Comparison of ENCODE assay signal across 19 cellular contexts in genomic region chr20:19770375-19770774, GRCh38. TPM values are rescaled to one million over a fixed set of nuclear protein-coding genes. Genes with fewer than 3 reads are reported as not detected.
DNase-seq lines count a peak whose midpoint lies in the region; ATAC-seq and TF ChIP-seq lines count a peak whose summit lies in the region.
"Had no signal": no experiment of that assay in that cellular context is flagged by ENCODE, and none has a peak within 500 bp of the region (broad histone marks: within the 10 kb centered on the region; RNA-seq: fewer than 3 reads in every experiment).

No MANE protein-coding gene starts in this region.

- H3K4me2 ChIP-seq in mesendoderm (ENCODE audit: low read length) = no peak overlapping the region

- no peak overlapping the region for H2BK120ac ChIP-seq in mesendoderm (ENCODE audit: low read depth, low read length)

- no peak overlapping the region for H3K23ac ChIP-seq in mesendoderm (ENCODE audit: low read length)

- WGBS in mesendoderm (ENCODE audit: extremely low coverage, insufficient coverage, low lambda C conversion rate) = no CpG with 5 or more reads among the region's 6 CpGs
- whole genome bisulfite sequencing in right cardiac atrium = 74% methylated on average over 6 of the region's 6 CpGs

- no peak overlapping the region for H2AK5ac ChIP-seq in mesendoderm (ENCODE audit: low read length)

- H3K9me3 Mint-ChIP-seq in endothelial cell (ENCODE audit: unreplicated experiment) (no peaks in the 10 kb centered on the region), type B pancreatic cell (peaks cover 4% of the 10 kb centered on the region), HFFc6 (no peaks in the 10 kb centered on the region)

- H3K4me1 ChIP-seq in mesendoderm (ENCODE audit: control insufficient read depth, low read depth, low read length) (peaks cover 7% of the 10 kb centered on the region), right cardiac atrium (ENCODE audit: control insufficient read depth, insufficient read depth, low read length) (peaks cover 19% of the 10 kb centered on the region)
- H3K4me1 ChIP-seq: BE2C had no signal

- no peak overlapping the region for H3K56ac ChIP-seq in mesendoderm (ENCODE audit: low read length)

- no peak overlapping the region for H2BK15ac ChIP-seq in mesendoderm (replicated peaks; ENCODE audit: low read depth)

- H3K9ac ChIP-seq in mesendoderm (ENCODE audit: low read length) = no peak overlapping the region

- H3K27me3 ChIP-seq in mesendoderm (ENCODE audit: insufficient read depth, low read length, poor library complexity) (no peaks in the 10 kb centered on the region), right cardiac atrium (ENCODE audit: control insufficient read depth, insufficient read depth) (no peaks in the 10 kb centered on the region)

- no peak overlapping the region for H2BK5ac ChIP-seq in mesendoderm (ENCODE audit: low read length)

- H3K27ac ChIP-seq in mesendoderm (ENCODE audit: low read depth, low read length) (no peak overlapping the region), right cardiac atrium (ENCODE audit: low read length) (no peak overlapping the region)
- H3K27ac ChIP-seq: 22Rv1 had no signal

- intact Hi-C loops in right cardiac atrium (cut with DNase I) = no loop called here

- peak; percentile 23 for DNase-seq in DMS 273 (lab: John Stamatoyannopoulos, UW; ENCODE audit: unreplicated experiment)
- DNase-seq in DMS 273 treated with DMSO at 0.1 percent for 48 hours (lab: John Stamatoyannopoulos, UW) = no peak
- no peak for DNase-seq in endothelial cell (ENCODE audit: low spot score)
- peak; percentile 28 for DNase-seq in mesendoderm
- peak; percentile 34 for DNase-seq in type B pancreatic cell (ENCODE audit: extremely low spot score, unreplicated experiment)
- DNase-seq in NCI-H2081 treated with DMSO at 0.1 percent for 48 hours (lab: John Stamatoyannopoulos, UW) = no peak
- no peak for DNase-seq in right cardiac atrium
- no peak for DNase-seq in HFFc6
- DNase-seq: BE2C; CD4-positive, alpha-beta memory T cell; GF-D8; KBM-7; NCI-H1436 treated with DMSO at 0.1 percent for 48 hours; NCI-H2029 treated with DMSO at 0.1 percent for 48 hours; NCI-H2227 treated with DMSO at 0.1 percent for 48 hours; NCI-H524 treated with DMSO at 0.1 percent for 48 hours; SHP77 had no signal

- H4K8ac ChIP-seq in mesendoderm (ENCODE audit: low read depth, low read length) = no peak overlapping the region

- no peak overlapping the region for H3K4me3 Mint-ChIP-seq in endothelial cell (ENCODE audit: unreplicated experiment)
- peak overlapping the region; percentile 5 for H3K4me3 Mint-ChIP-seq in type B pancreatic cell
- no peak overlapping the region for H3K4me3 Mint-ChIP-seq in HFFc6
- H3K4me3 Mint-ChIP-seq: CD4-positive, alpha-beta memory T cell had no signal

- H3K36me3 Mint-ChIP-seq in endothelial cell (ENCODE audit: low read depth, unreplicated experiment) (peaks cover 5% of the 10 kb centered on the region), type B pancreatic cell (peaks cover 23% of the 10 kb centered on the region), HFFc6 (ENCODE audit: low read depth) (0 out of 2 replicates have a peak, but pooled peaks cover 7% of the 10 kb centered on the region)
- H3K36me3 Mint-ChIP-seq: CD4-positive, alpha-beta memory T cell had no signal

- H3K79me1 ChIP-seq in mesendoderm (ENCODE audit: low read length) = no peaks in the 10 kb centered on the region

- peaks cover 4% of the 10 kb centered on the region for H3K27me3 Mint-ChIP-seq in endothelial cell (ENCODE audit: unreplicated experiment)
- H3K27me3 Mint-ChIP-seq in type B pancreatic cell = no peaks in the 10 kb centered on the region
- no peaks in the 10 kb centered on the region; the same call in 1 of the 2 replicates for H3K27me3 Mint-ChIP-seq in HFFc6 (ENCODE audit: insufficient read depth)

- H4K5ac ChIP-seq in mesendoderm (ENCODE audit: low read length) = peak overlapping the region; percentile 78

- no peak overlapping the region for H3K4ac ChIP-seq in mesendoderm (ENCODE audit: low read depth, low read length)

- H3K4me1 Mint-ChIP-seq in endothelial cell (ENCODE audit: unreplicated experiment) = peaks cover 27% of the 10 kb centered on the region
- peaks cover 54% of the 10 kb centered on the region for H3K4me1 Mint-ChIP-seq in type B pancreatic cell (ENCODE audit: unreplicated experiment)
- H3K4me1 Mint-ChIP-seq in HFFc6 (ENCODE audit: low read depth) = peaks cover 7% of the 10 kb centered on the region; the same call in 1 of the 2 replicates
- H3K4me1 Mint-ChIP-seq: CD4-positive, alpha-beta memory T cell had no signal

- H3K9me3 ChIP-seq in right cardiac atrium (ENCODE audit: control insufficient read depth, low read length) = no peaks in the 10 kb centered on the region
- H3K9me3 ChIP-seq: BE2C had no signal

- H3K79me2 ChIP-seq in mesendoderm (ENCODE audit: control insufficient read depth, insufficient read depth, low read length) = no peaks in the 10 kb centered on the region

- ATAC-seq in right cardiac atrium = no peak
- ATAC-seq: SK-N-SH treated with all-trans-retinoic acid at 6 μM for 48 hours had no signal

- H3K4me3 ChIP-seq in mesendoderm (ENCODE audit: low read length) = no peak overlapping the region
- no peak overlapping the region for H3K4me3 ChIP-seq in right cardiac atrium (ENCODE audit: low read length)

- no peaks in the 10 kb centered on the region for H3K36me3 ChIP-seq in mesendoderm (ENCODE audit: control insufficient read depth, insufficient read depth, low read length)
- H3K36me3 ChIP-seq: BE2C had no signal

- H3K27ac Mint-ChIP-seq in endothelial cell (ENCODE audit: unreplicated experiment) (peak overlapping the region; percentile 19), type B pancreatic cell (no peak overlapping the region), HFFc6 (no peak overlapping the region)
- H3K27ac Mint-ChIP-seq: CD4-positive, alpha-beta memory T cell had no signal

- no peak overlapping the region for H3K18ac ChIP-seq in mesendoderm (ENCODE audit: low read length)

- TF ChIP-seq CTCF in endothelial cell (IDR thresholded peaks at IDR 0.05; ENCODE audit: unreplicated experiment) (no peak), type B pancreatic cell (conservative IDR thresholded peaks at IDR 0.05) (no peak), HFFc6 (IDR thresholded peaks at IDR 0.05) (no peak)

RNA-seq across cellular contexts. Expression of gene RIN2, which starts 12.3 kb away (rescaled TPM):
- total RNA-seq in endothelial cell (ENCODE audit: unreplicated experiment) (57.5 TPM), type B pancreatic cell (ENCODE audit: low replicate concordance) (44.8 and 46.8 TPM in 2 replicates), right cardiac atrium (10 to 100 TPM; 47.8 to 70.9 (median 60.3) TPM)
- polyA plus RNA-seq in mesendoderm (2013, experiment 1 of 2) = 0.65 TPM
- polyA plus RNA-seq in mesendoderm (2013, experiment 2 of 2) = 0.53 TPM
- polyA plus RNA-seq in right cardiac atrium = 16.8 TPM
- total RNA-seq in HFFc6 (2021; fragmentation: NEBNext Ultra II Directional; extraction: Animal tissue kit (Norgen Biotek cat#: 25700)) = 10 to 100 TPM; 41.0 to 44.0 (median 43.5) TPM
- polyA plus RNA-seq: CD4-positive, alpha-beta memory T cell had no signal

Comparison
In these comparisons a context has a peak if more than half of its experiments do, and no peak if none do; other contexts are left out.
1. DNase-seq: peak in DMS 273 (single experiment), mesendoderm (single experiment) and type B pancreatic cell (single experiment); none in DMS 273 treated with DMSO at 0.1 percent for 48 hours (single experiment), endothelial cell (single experiment), NCI-H2081 treated with DMSO at 0.1 percent for 48 hours (single experiment), right cardiac atrium (0 of 3) and HFFc6 (single experiment).